27 cellular contexts compared by ENCODE assay signal in genomic region chr7:29363636-29364425, GRCh38.
"Had no signal": no experiment of that assay in that cellular context is flagged by ENCODE, and none has a peak within 500 bp of the region (broad histone marks: within the 10 kb centered on the region; RNA-seq: fewer than 3 reads in every experiment).

No MANE protein-coding gene starts in this region.

- H3K27ac ChIP-seq: Peyer's patch, RWPE1, SK-N-MC had no signal

- ATAC-seq: activated CD4-positive, alpha-beta T cell treated with anti-CD3 and anti-CD28 coated beads for 36 hours; activated CD4-positive, CD25-positive, alpha-beta regulatory T cell treated with anti-CD3 and anti-CD28 coated beads, Interleukin-2, amount 50 U/mL, for 24 hours; activated CD8-positive, alpha-beta T cell treated with anti-CD3 and anti-CD28 coated beads, Interleukin-2, amount 10 ng/mL, durations not matched to agents 7 days and 5 days; activated naive CD4-positive, alpha-beta T cell treated with anti-CD3 and anti-CD28 coated beads, Interleukin-2, amount 50 U/mL, for 72 hours; activated naive CD8-positive, alpha-beta T cell treated with anti-CD3 and anti-CD28 coated beads, Interleukin-2, amount 50 U/mL, for 24 hours; activated T-cell treated with anti-CD3 and anti-CD28 coated beads, Interleukin-2, amount 50 U/mL, for 4 hours; K562 had no signal

- H3K27me3 ChIP-seq: Peyer's patch had no signal

- DNase-seq: activated CD4-positive, alpha-beta T cell treated with anti-CD3 and anti-CD28 coated beads for 36 hours; activated CD4-positive, alpha-beta T cell treated with anti-CD3 and anti-CD28 coated beads, Interleukin-2, amount 10 ng/mL, durations not matched to agents 7 days and 5 days; activated CD4-positive, alpha-beta T cell treated with anti-CD3 and anti-CD28 coated beads, Interleukin-2, amount 50 U/mL, for 48 hours; activated CD8-positive, alpha-beta T cell treated with anti-CD3 and anti-CD28 coated beads, Interleukin-2, amount 10 ng/mL, durations not matched to agents 7 days and 5 days; activated gamma-delta T cell treated with Interleukin-2 at 50 U/mL for 16 hours; activated naive CD4-positive, alpha-beta T cell treated with anti-CD3 and anti-CD28 coated beads for 36 hours; activated naive CD8-positive, alpha-beta T cell treated with anti-CD3 and anti-CD28 coated beads, Interleukin-2, amount 50 U/mL, for 24 hours; activated T-cell treated with anti-CD3 and anti-CD28 coated beads, Interleukin-2, amount 50 U/mL, for 4 hours; anterior cingulate cortex; central memory CD4-positive, alpha-beta T cell; IMR-90; NCI-H1048; NCI-H1105 treated with DMSO at 0.1 percent for 48 hours; NCI-H1436; NCI-H1694; NCI-H2029 treated with DMSO at 0.1 percent for 48 hours; NCI-H2107; NCI-H345; NCI-H524 treated with DMSO at 0.1 percent for 48 hours; Peyer's patch; Right ventricle myocardium superior; T1000 had no signal

- FAIRE-seq: K562 had no signal

- H3K4me3 ChIP-seq: K562, Peyer's patch, SK-N-MC had no signal

- H3K9me3 ChIP-seq: Peyer's patch had no signal
